8 cellular contexts compared by ENCODE assay signal in genomic region chr14:100239840-100240724, GRCh38. TPM values are rescaled to one million over a fixed set of nuclear protein-coding genes. Genes with fewer than 3 reads are reported as not detected.
A peak's percentile ranks its signal among the peaks of the same experiment; 100 is the strongest.
DNase-seq lines count a peak whose midpoint lies in the region; ATAC-seq and TF ChIP-seq lines count a peak whose summit lies in the region.

No MANE protein-coding gene starts in this region.

- H3K4me1 ChIP-seq in ACC112 (ENCODE audit: control insufficient read depth, insufficient read depth, low read length, unreplicated experiment) = peaks cover 31% of the 10 kb centered on the region

- H3K4me3 ChIP-seq in ACC112 (ENCODE audit: low read depth, low read length) = peak overlapping the region; percentile 100

- H3K27me3 Mint-ChIP-seq in chondrocyte (ENCODE audit: low read depth) = no peaks in the 10 kb centered on the region

- peaks cover 47% of the 10 kb centered on the region for H3K4me1 Mint-ChIP-seq in chondrocyte (ENCODE audit: low read depth)

- peak; percentile 86 for TF ChIP-seq CTCF in chondrocyte (IDR thresholded peaks at IDR 0.05)

- H3K27ac Mint-ChIP-seq in chondrocyte (ENCODE audit: unreplicated experiment) = peak overlapping the region; percentile 91

- peak overlapping the region; percentile 77 for H3K4me3 Mint-ChIP-seq in chondrocyte (ENCODE audit: unreplicated experiment)

- ATAC-seq in GM18861 (IDR thresholded peaks at IDR 0.05; ENCODE audit: unreplicated experiment) (peak; percentile 25), HG03097 (IDR thresholded peaks at IDR 0.05; ENCODE audit: low FRiP score, unreplicated experiment) (peak; percentile 30)

- H3K27me3 ChIP-seq in ACC112 (ENCODE audit: insufficient read depth, low read length) = no peaks in the 10 kb centered on the region

- H3K36me3 Mint-ChIP-seq in chondrocyte (ENCODE audit: low read depth) = no peaks in the 10 kb centered on the region

- peak overlapping the region; percentile 88 for H2AFZ ChIP-seq in ACC112 (ENCODE audit: low read length, unreplicated experiment)

- no peaks in the 10 kb centered on the region for H3K9me3 Mint-ChIP-seq in chondrocyte (ENCODE audit: low read depth)

- H3K27ac ChIP-seq in ACC112 (ENCODE audit: low read depth, low read length) = peak overlapping the region; percentile 93

- DNase-seq in NCI-H2196 treated with DMSO at 0.1 percent for 48 hours (lab: John Stamatoyannopoulos, UW; ENCODE audit: unreplicated experiment) (peak; percentile 40), chondrocyte (ENCODE audit: low spot score) (no peak), kidney tubule cell (ENCODE audit: low spot score) (peak; percentile 93)
- DNase-seq in activated CD4-positive, alpha-beta T cell treated with anti-CD3 and anti-CD28 coated beads for 1 hour = peak; percentile 80
- peak; percentile 72 to 82 for DNase-seq in stimulated activated CD4-positive, alpha-beta T cell treated with anti-CD3 and anti-CD28 coated beads, Interleukin-15, amount 100 ng/mL, for 48 hours (ENCODE audit: low read depth in 2 of 2)

- H3K36me3 ChIP-seq in ACC112 (ENCODE audit: insufficient read depth, low read length) = no peaks in the 10 kb centered on the region; the same call in 1 of the 2 replicates

- peaks cover 83% of the 10 kb centered on the region for H3K79me2 ChIP-seq in ACC112 (ENCODE audit: control insufficient read depth, insufficient read depth, low read length, unreplicated experiment)

RNA-seq across cellular contexts. Expression of gene YY1, which starts 1.1 kb away (rescaled TPM):
- 69.8 to 72.8 TPM (median 70.0 TPM) in 3 replicates for total RNA-seq in chondrocyte
